In genomic region chr11:12784987-12785386, GRCh38 we compare ENCODE assay signal across 1 cellular context.
TF ChIP-seq lines count a peak whose summit lies in the region.

No MANE protein-coding gene starts in this region.

TF ChIP-seq in IMR-90, 13 proteins besides CTCF, POLR2A, EP300 and RAD21:
- no peak for TF ChIP-seq RCOR1 (IDR thresholded peaks at IDR 0.05; ENCODE audit: insufficient replicate concordance, low read length)
- no peak for TF ChIP-seq MAZ (IDR thresholded peaks at IDR 0.05; ENCODE audit: borderline replicate concordance, low read depth, low read length)
- no peak for TF ChIP-seq MXI1 (IDR thresholded peaks at IDR 0.05; ENCODE audit: borderline replicate concordance, low read depth, low read length)
- no peak for TF ChIP-seq MAFK (IDR thresholded peaks at IDR 0.05; ENCODE audit: low read depth, low read length)
- TF ChIP-seq ELK1 (IDR thresholded peaks at IDR 0.05; ENCODE audit: borderline replicate concordance, low read depth, low read length), result no peak
- TF ChIP-seq FOS (IDR thresholded peaks at IDR 0.05; ENCODE audit: low read depth, low read length), result no peak
- no peak for TF ChIP-seq RFX5 (IDR thresholded peaks at IDR 0.05; ENCODE audit: low read depth, low read length)
- TF ChIP-seq NFE2L2 (IDR thresholded peaks at IDR 0.05; ENCODE audit: low read depth, low read length), result no peak
- no peak for TF ChIP-seq USF2 (IDR thresholded peaks at IDR 0.05; ENCODE audit: low read depth, low read length)
- no peak for TF ChIP-seq CEBPB (IDR thresholded peaks at IDR 0.05; ENCODE audit: low read depth, low read length)
TF ChIP-seq in IMR-90: peak in this region for 0.
